8 cellular contexts compared by ENCODE assay signal in genomic region chr6:17599885-17600526, GRCh38. TPM values are rescaled to one million over a fixed set of nuclear protein-coding genes. Genes with fewer than 3 reads are reported as not detected.
A peak's percentile ranks its signal among the peaks of the same experiment; 100 is the strongest.
DNase-seq lines count a peak whose midpoint lies in the region; ATAC-seq and TF ChIP-seq lines count a peak whose summit lies in the region.

Gene FAM8A1, plus strand, starts transcription at chr6:17600302. Its CDS starts 108 bp downstream, at chr6:17600410.

- no peaks in the 10 kb centered on the region for H3K9me3 ChIP-seq in transverse colon

- in situ Hi-C loops in transverse colon (cut with MboI; ENCODE audit: low pct_ligation_motif_present in 1 of 4, low pct_unique_long_range_greater_than_20kb in 1 of 4, low sequenced_read_pairs in 3 of 4): loop anchor here (10.0 to 25.0 kb wide), 6 partner anchors 195 to 537 kb away; partner anchors contain the start of genes NHLRC1 (in 1 of the 4) and RBM24 (in 1 of the 4)

- TF ChIP-seq CTCF in GM12875 (IDR thresholded peaks at IDR 0.05; ENCODE audit: borderline replicate concordance, insufficient read depth, low read depth, low read length): peak; percentile 41; the same call in 1 of the 2 replicates
- TF ChIP-seq CTCF in transverse colon (IDR thresholded peaks at IDR 0.05): peak; percentile 59 to 89 (median 62)

- peaks cover 4 to 47% (median 15%) of the 10 kb centered on the region in 4 donors for H3K4me1 ChIP-seq in transverse colon

- ATAC-seq in HG02759 (IDR thresholded peaks at IDR 0.05; ENCODE audit: unreplicated experiment): peak; percentile 89

- peak; percentile 90 for TF ChIP-seq POLR2A in transverse colon (IDR thresholded peaks at IDR 0.05)

- peak within 1 kb of the TSS; percentile 44 for H3K27ac ChIP-seq in adipose tissue (ENCODE audit: low read depth, low read length)
- H3K27ac ChIP-seq in transverse colon: peak within 1 kb of the TSS; percentile 98 to 99 (median 98)

- H3K27me3 ChIP-seq in transverse colon: no peaks in the 10 kb centered on the region

- DNase-seq in NCI-H128 (lab: John Stamatoyannopoulos, UW; ENCODE audit: unreplicated experiment) (peak; percentile 85), SW 1271 (lab: John Stamatoyannopoulos, UW) (peak; percentile 88 to 90), cardiac septum (ENCODE audit: low spot score) (peak; percentile 99), pons (ENCODE audit: low spot score) (peak; percentile 93), transverse colon (peak; percentile 98)

- H3K36me3 ChIP-seq in transverse colon: peaks cover 0 to 6% (median under 1%) of the 10 kb centered on the region in 4 donors

- H3K4me3 ChIP-seq in GM12875 (ENCODE audit: low read depth, low read length) (peak within 1 kb of the TSS; percentile 82), transverse colon (peak within 1 kb of the TSS; percentile 84 to 96 (median 92))

- WGBS in adipose tissue, 3 donors: 6 to 8% (median 7%) methylated on average over 33 to 42 of the region's 42 CpGs
- WGBS in transverse colon (ENCODE audit: low coverage in 1 of 2), 2 donors: 14 to 52% methylated on average over 5 to 27 of the region's 42 CpGs

- TF ChIP-seq EP300 in transverse colon (IDR thresholded peaks at IDR 0.05; ENCODE audit: low read depth): no peak

- intact Hi-C loops in cardiac septum (cut with DNase I): loop anchor here (2.0 kb wide), 1 partner anchor 107 kb away; the partner anchor contains the start of gene NUP153
- intact Hi-C loops in transverse colon (cut with DNase I; ENCODE audit: low total_unique reads): no loop called here

RNA-seq across cellular contexts. Expression of gene FAM8A1, which starts in this region (rescaled TPM):
- 10 to 100 TPM in 2 of 3 donors, 1 to 10 TPM in 1; 9.0 to 12.5 (median 11.1) TPM for polyA plus RNA-seq in adipose tissue
- 15.1 TPM for total RNA-seq in cardiac septum
- 10 to 100 TPM in 3 of 4 donors, 1 to 10 TPM in 1; 8.8 to 60.8 (median 49.9) TPM for total RNA-seq in transverse colon

Comparison
In these comparisons a context has a peak if more than half of its experiments do, and no peak if none do; other contexts are left out.
1. Peak in every context shown above with its lines: DNase-seq, ATAC-seq, H3K4me3 ChIP-seq and H3K27ac ChIP-seq.